ENCODE assay signal across 17 cellular contexts in genomic region chr22:35454416-35455054, GRCh38. TPM values are rescaled to one million over a fixed set of nuclear protein-coding genes. Genes with fewer than 3 reads are reported as not detected.
DNase-seq lines count a peak whose midpoint lies in the region; ATAC-seq, FAIRE-seq and TF ChIP-seq lines count a peak whose summit lies in the region.
"Had no signal": no experiment of that assay in that cellular context is flagged by ENCODE, and none has a peak within 500 bp of the region (broad histone marks: within the 10 kb centered on the region; RNA-seq: fewer than 3 reads in every experiment).

No MANE protein-coding gene starts in this region.

- H4K20me1 ChIP-seq in SK-N-SH (ENCODE audit: insufficient read depth), result no peaks in the 10 kb centered on the region

- no peaks in the 10 kb centered on the region for H3K4me1 Mint-ChIP-seq in activated T-cell treated with anti-CD3 and anti-CD28 coated beads, Interleukin-2, amount 50 U/mL, for 24 hours (ENCODE audit: low read depth)

- no peaks in the 10 kb centered on the region for H3K9me3 ChIP-seq in SK-N-SH
- H3K9me3 ChIP-seq: esophagus squamous epithelium had no signal

- no peaks in the 10 kb centered on the region for H3K27me3 ChIP-seq in SK-N-SH (ENCODE audit: insufficient read depth)

- no peak for TF ChIP-seq EP300 in SK-N-SH (IDR thresholded peaks at IDR 0.05; ENCODE audit: borderline replicate concordance in 1 of 2, low read depth in 1 of 2, low read length in 1 of 2)

- no peak overlapping the region for H3K27ac ChIP-seq in SK-N-SH (ENCODE audit: low read depth in 2 of 2, low read length in 1 of 2)
- peak overlapping the region; percentile 95 for H3K27ac ChIP-seq in VCaP
- H3K27ac ChIP-seq: esophagus squamous epithelium had no signal

- CTCF ChIA-PET in SK-N-SH (lab: Yijun Ruan, JAX), result interaction anchor here (0.5 to 1.8 kb wide), 10 partner anchors 13 to 177 kb away, joined by 3 to 7 read pairs (median 4); no protein-coding TSS in a partner anchor

- peak; percentile 75 for TF ChIP-seq RAD21 in SK-N-SH (IDR thresholded peaks at IDR 0.05; ENCODE audit: low read length)

- ATAC-seq in SK-N-SH treated with all-trans-retinoic acid at 6 μM for 48 hours, result no peak
- ATAC-seq in GM21381 (IDR thresholded peaks at IDR 0.05; ENCODE audit: unreplicated experiment), result no peak
- ATAC-seq in HG03457 (IDR thresholded peaks at IDR 0.05; ENCODE audit: unreplicated experiment), result no peak
- ATAC-seq: HCT116 had no signal

- DNase-seq in SK-N-SH, result no peak
- DNase-seq in left kidney (ENCODE audit: low read depth, low spot score), result peak; percentile 44
- DNase-seq in activated T-cell treated with anti-CD3 and anti-CD28 coated beads, Interleukin-2, amount 50 U/mL, for 24 hours, result no peak
- no peak for DNase-seq in frontal cortex (ENCODE audit: low spot score in 2 of 2)
- DNase-seq: activated CD4-positive, CD25-positive, alpha-beta regulatory T cell; esophagus squamous epithelium; NCI-H1436; NCI-H774; stimulated activated CD4-positive, alpha-beta T cell treated with anti-CD3 and anti-CD28 coated beads, Interleukin-2, amount 100 ng/mL, for 24 hours had no signal

- H3K4me2 ChIP-seq in SK-N-SH, result no peak overlapping the region

- H3K9ac ChIP-seq in SK-N-SH, result no peak overlapping the region

- H3K36me3 ChIP-seq in SK-N-SH (replicated peaks in 1 of 2; ENCODE audit: control insufficient read depth in 1 of 2, insufficient read depth in 2 of 2, low read length in 1 of 2), result no peaks in the 10 kb centered on the region
- H3K36me3 ChIP-seq: esophagus squamous epithelium had no signal

- no peak overlapping the region for H3K4me3 Mint-ChIP-seq in activated T-cell treated with anti-CD3 and anti-CD28 coated beads, Interleukin-2, amount 50 U/mL, for 24 hours
- H3K4me3 Mint-ChIP-seq: mesothelial cell of epicardium had no signal

- no peak overlapping the region for H3K4me3 ChIP-seq in SK-N-SH (ENCODE audit: low read depth in 2 of 2, low read length in 1 of 2)
- H3K4me3 ChIP-seq: esophagus squamous epithelium had no signal

- no peak for FAIRE-seq in frontal cortex (lab: Jason Lieb, UNC)
- FAIRE-seq: colon had no signal

- peaks cover 12% of the 10 kb centered on the region for H3K36me3 Mint-ChIP-seq in activated T-cell treated with anti-CD3 and anti-CD28 coated beads, Interleukin-2, amount 50 U/mL, for 24 hours (ENCODE audit: low read depth)
- H3K36me3 Mint-ChIP-seq: mesothelial cell of epicardium had no signal

- H3K9me2 ChIP-seq in SK-N-SH, result no peaks in the 10 kb centered on the region

- TF ChIP-seq CTCF in SK-N-SH (IDR thresholded peaks at IDR 0.05) (peak; percentile 30; the same call in 1 of the 2 replicates), VCaP (conservative IDR thresholded peaks at IDR 0.05) (0 out of 2 replicates have a peak, but pooled peaks have one; percentile 28)

- WGBS in SK-N-SH (ENCODE audit: low lambda C conversion rate), result 63% methylated on average over 5 of the region's 9 CpGs

- H3K4me1 ChIP-seq in SK-N-SH (ENCODE audit: control insufficient read depth in 1 of 2, insufficient read depth in 2 of 2, low read depth in 1 of 2, low read length in 1 of 2), result peaks cover 0 to 38% of the 10 kb centered on the region in 2 experiments; a peak in 2 of 4 replicates

- no peak overlapping the region for H2AFZ ChIP-seq in SK-N-SH (ENCODE audit: low read depth)

- no peaks in the 10 kb centered on the region for H3K27me3 Mint-ChIP-seq in activated T-cell treated with anti-CD3 and anti-CD28 coated beads, Interleukin-2, amount 50 U/mL, for 24 hours

- peaks cover 3% of the 10 kb centered on the region for H3F3A ChIP-seq in SK-N-SH (replicated peaks; ENCODE audit: insufficient read depth)

- no peaks in the 10 kb centered on the region for H3K79me2 ChIP-seq in SK-N-SH (ENCODE audit: insufficient read depth)

- no peaks in the 10 kb centered on the region for H3K9me3 Mint-ChIP-seq in activated T-cell treated with anti-CD3 and anti-CD28 coated beads, Interleukin-2, amount 50 U/mL, for 24 hours
- H3K9me3 Mint-ChIP-seq: mesothelial cell of epicardium had no signal

- POLR2A ChIA-PET in SK-N-SH (lab: Yijun Ruan, JAX), result interaction anchor here (0.6 kb wide), 1 partner anchor 36 kb away, joined by 3 read pairs; no protein-coding TSS in a partner anchor

- no peak overlapping the region for H3K27ac Mint-ChIP-seq in activated T-cell treated with anti-CD3 and anti-CD28 coated beads, Interleukin-2, amount 50 U/mL, for 24 hours
- H3K27ac Mint-ChIP-seq: mesothelial cell of epicardium, progenitor cell of endocrine pancreas had no signal

TF ChIP-seq in SK-N-SH, 30 proteins besides CTCF, POLR2A, EP300 and RAD21:
- TF ChIP-seq SMC3 (IDR thresholded peaks at IDR 0.05; ENCODE audit: low read depth, low read length) (peak; percentile 39), GABPA (IDR thresholded peaks at IDR 0.05; ENCODE audit: low read depth) (no peak), POLR2AphosphoS5 (IDR thresholded peaks at IDR 0.05; ENCODE audit: low read depth, low read length) (no peak)

TF ChIP-seq in SK-N-SH treated with all-trans-retinoic acid at 6 μM for 48 hours, 23 proteins besides CTCF, POLR2A, EP300 and RAD21:
- TF ChIP-seq ZFP30 (CRISPR knock-in tag; IDR thresholded peaks at IDR 0.05) (no peak), TOX (CRISPR knock-in tag; IDR thresholded peaks at IDR 0.05; ENCODE audit: borderline replicate concordance) (no peak), ZC3H10 (CRISPR knock-in tag; IDR thresholded peaks at IDR 0.05) (no peak), ZNF70 (CRISPR knock-in tag; IDR thresholded peaks at IDR 0.05) (no peak), RARB (CRISPR knock-in tag; IDR thresholded peaks at IDR 0.05) (no peak)

RNA-seq across cellular contexts. Expression of gene MCM5, which starts 54.6 kb away (rescaled TPM):
- polyA plus RNA-seq in SK-N-SH (2012; rRNA removed), result 31.6 and 42.9 TPM in 2 replicates
- polyA plus RNA-seq in SK-N-SH (2012; cell fraction: cytosol; rRNA removed), result 16.5 and 27.2 TPM in 2 replicates
- 39.2 and 51.2 TPM in 2 replicates for polyA plus RNA-seq in SK-N-SH (2012; cell fraction: nucleus; rRNA removed)
- total RNA-seq in frontal cortex, result 9.4 TPM
